ENCODE assay signal across 12 cellular contexts in genomic region chr2:88074854-88075292, GRCh38. TPM values are rescaled to one million over a fixed set of nuclear protein-coding genes. Genes with fewer than 3 reads are reported as not detected.
A peak's percentile ranks its signal among the peaks of the same experiment; 100 is the strongest.
DNase-seq lines count a peak whose midpoint lies in the region; ATAC-seq and TF ChIP-seq lines count a peak whose summit lies in the region.
"Had no signal": no experiment of that assay in that cellular context is flagged by ENCODE, and none has a peak within 500 bp of the region (broad histone marks: within the 10 kb centered on the region; RNA-seq: fewer than 3 reads in every experiment).

No MANE protein-coding gene starts in this region.

- CTCF ChIA-PET in BJ (lab: Yijun Ruan, JAX) = interaction anchor here (1.3 kb wide), 1 partner anchor 14 kb away, joined by 10 read pairs; no protein-coding TSS in a partner anchor

- peak in 1 of 2 donors; percentile 31 for TF ChIP-seq RAD21 in liver (IDR thresholded peaks at IDR 0.05)

- no peak for ATAC-seq in GM19351 (IDR thresholded peaks at IDR 0.05; ENCODE audit: unreplicated experiment)
- ATAC-seq: activated naive CD8-positive, alpha-beta T cell treated with anti-CD3 and anti-CD28 coated beads, Interleukin-2, amount 50 U/mL, for 24 hours; sciatic nerve had no signal

- intact Hi-C loops in thyroid gland (cut with DNase I) = no loop called here

- TF ChIP-seq POLR2A in NB4 (IDR thresholded peaks at IDR 0.05; ENCODE audit: extremely low read depth, insufficient read length) (no peak), thyroid gland (IDR thresholded peaks at IDR 0.05) (no peak)

- DNase-seq in BJ (ENCODE audit: low read depth) (peak; percentile 62), NB4 (ENCODE audit: low read depth) (peak; percentile 72), brain microvascular endothelial cell (peak; percentile 48), thyroid gland (no peak), LoVo (ENCODE audit: low spot score) (no peak), coronary artery (ENCODE audit: low spot score) (no peak)
- DNase-seq: activated naive CD8-positive, alpha-beta T cell treated with anti-CD3 and anti-CD28 coated beads, Interleukin-2, amount 50 U/mL, for 24 hours had no signal

- in situ Hi-C loops in brain microvascular endothelial cell (cut with HindIII; ENCODE audit: low pct_ligation_motif_present, low sequenced_read_pairs) = no loop called here

- H3K9me3 ChIP-seq in liver (ENCODE audit: control insufficient read depth in 4 of 4, low read length in 3 of 4) (no peaks in the 10 kb centered on the region), thyroid gland (no peaks in the 10 kb centered on the region)

- WGBS in liver = 58% methylated on average over 4 of the region's 4 CpGs
- WGBS in thyroid gland, 2 donors = 80 to 84% methylated on average over 4 of the region's 4 CpGs

- H3K4me1 ChIP-seq in liver (ENCODE audit: control insufficient read depth in 4 of 4, insufficient read depth in 4 of 4, low read length in 3 of 4) (no peaks in the 10 kb centered on the region), thyroid gland (no peaks in the 10 kb centered on the region)

- no peak for TF ChIP-seq CTCF in BJ (IDR thresholded peaks at IDR 0.05; ENCODE audit: insufficient read depth, low read depth, low read length)
- no peak for TF ChIP-seq CTCF in NB4 (IDR thresholded peaks at IDR 0.05; ENCODE audit: low read depth, low read length)
- no peak for TF ChIP-seq CTCF in brain microvascular endothelial cell (IDR thresholded peaks at IDR 0.05; ENCODE audit: low read depth, low read length, missing control alignments)
- TF ChIP-seq CTCF in liver (IDR thresholded peaks at IDR 0.05; ENCODE audit: low read depth, low read length, missing input control) = no peak
- TF ChIP-seq CTCF in thyroid gland (IDR thresholded peaks at IDR 0.05) = no peak
- TF ChIP-seq CTCF in coronary artery (IDR thresholded peaks at IDR 0.05) = no peak

- H3K9ac ChIP-seq in liver (ENCODE audit: low read depth in 1 of 2, low read length in 2 of 2) = no peak overlapping the region

- no peaks in the 10 kb centered on the region for H3K36me3 ChIP-seq in BJ (ENCODE audit: control insufficient read depth, insufficient read depth, low read length)
- H3K36me3 ChIP-seq in brain microvascular endothelial cell (replicated peaks) = no peaks in the 10 kb centered on the region
- H3K36me3 ChIP-seq in liver (ENCODE audit: control insufficient read depth in 4 of 4, insufficient read depth in 3 of 4, low read depth in 1 of 4, low read length in 3 of 4) = no peaks in the 10 kb centered on the region
- no peaks in the 10 kb centered on the region for H3K36me3 ChIP-seq in thyroid gland

- no peak overlapping the region for H3K27ac ChIP-seq in brain microvascular endothelial cell
- no peak overlapping the region for H3K27ac ChIP-seq in liver (ENCODE audit: low read depth in 1 of 2, low read length in 2 of 2)
- no peak overlapping the region for H3K27ac ChIP-seq in thyroid gland
- H3K27ac ChIP-seq in coronary artery = no peak overlapping the region

- H3K27me3 ChIP-seq in BJ (ENCODE audit: control insufficient read depth, insufficient read depth, low read length) = peaks cover 6% of the 10 kb centered on the region; the same call in 1 of the 2 replicates
- H3K27me3 ChIP-seq in brain microvascular endothelial cell (replicated peaks) = no peaks in the 10 kb centered on the region
- no peaks in the 10 kb centered on the region for H3K27me3 ChIP-seq in liver (ENCODE audit: control insufficient read depth in 4 of 4, insufficient read depth in 4 of 4, low read length in 3 of 4)
- no peaks in the 10 kb centered on the region for H3K27me3 ChIP-seq in thyroid gland

- H3K4me3 ChIP-seq in BJ (ENCODE audit: low read depth, low read length) (no peak overlapping the region), NB4 (ENCODE audit: low read depth, low read length) (no peak overlapping the region), brain microvascular endothelial cell (ENCODE audit: low read depth, low read length) (no peak overlapping the region), liver (ENCODE audit: low read depth in 1 of 3, low read length in 3 of 3) (no peak overlapping the region), thyroid gland (replicated peaks in 1 of 3) (no peak overlapping the region), coronary artery (no peak overlapping the region)

- POLR2A ChIA-PET in BJ (lab: Charles Lee) = no interaction called here

TF ChIP-seq in liver, 16 proteins besides CTCF, POLR2A, EP300 and RAD21:
- TF ChIP-seq RXRA (IDR thresholded peaks at IDR 0.05) (peak in 1 of 2 donors; percentile 12), EGR1 (IDR thresholded peaks at IDR 0.05; ENCODE audit: low read depth in 2 of 2) (no peak), HNF4A (conservative IDR thresholded peaks at IDR 0.05) (peak; percentile 12 to 22)

RNA-seq across cellular contexts. Expression of gene SMYD1, which starts 7.2 kb away (rescaled TPM):
- polyA plus RNA-seq in BJ (2011; rRNA removed) (not detected in 2 replicates), liver (not detected)
- polyA minus RNA-seq in BJ (2011; rRNA and poly(A)+ RNA removed) = not detected in 2 replicates
- total RNA-seq in liver (not detected), thyroid gland (not detected)
- total RNA-seq: NCI-H460; T-helper 2 cell treated with Interferon-gamma antibody and Interleukin-4, amounts not matched to agents 100 ng/mL and 5 ng/mL, for 36 hours had no signal

RNA-seq across cellular contexts. Expression of gene KRCC1, which starts 19.3 kb away (rescaled TPM):
- polyA plus RNA-seq in BJ (2011; rRNA removed) (16.8 and 33.7 TPM in 2 replicates), liver (10 to 100 TPM; 12.9 to 14.8 TPM)
- 3.2 and 3.7 TPM in 2 replicates for polyA minus RNA-seq in BJ (2011; rRNA and poly(A)+ RNA removed)
- total RNA-seq in liver (10 to 100 TPM in 1 of 2 donors, 1 to 10 TPM in 1; 7.0 to 10.0 TPM), thyroid gland (10 to 100 TPM; 29.4 to 44.6 (median 35.9) TPM)

RNA-seq across cellular contexts. Expression of gene FABP1, which starts 53.0 kb away (rescaled TPM):
- not detected in 2 replicates for polyA plus RNA-seq in BJ (2011; rRNA removed)
- not detected in 2 replicates for polyA minus RNA-seq in BJ (2011; rRNA and poly(A)+ RNA removed)
- 1,000 to 10,000 TPM in 1 of 2 donors, 100 to 1,000 TPM in 1; 975 to 1,486 TPM for total RNA-seq in liver
- polyA plus RNA-seq in liver = 1,000 to 10,000 TPM; 3,125 to 7,337 TPM
- total RNA-seq in thyroid gland = not detected
- total RNA-seq: NCI-H460; sciatic nerve; T-helper 2 cell treated with Interferon-gamma antibody and Interleukin-4, amounts not matched to agents 100 ng/mL and 5 ng/mL, for 36 hours had no signal

RNA-seq across cellular contexts. Expression of gene RNU2-63P, which starts 58.5 kb away (rescaled TPM):
- polyA plus RNA-seq in BJ (2011; rRNA removed) = not detected in 2 replicates
- 24.5 and 35.8 TPM in 2 replicates for polyA minus RNA-seq in BJ (2011; rRNA and poly(A)+ RNA removed)
- total RNA-seq in liver = not detected
- not detected for polyA plus RNA-seq in liver
- total RNA-seq in thyroid gland = not detected

Comparison
In these comparisons a context has a peak if more than half of its experiments do, and no peak if none do; other contexts are left out.
1. DNase-seq: peak in BJ (single experiment), NB4 (single experiment) and brain microvascular endothelial cell (single experiment); none in thyroid gland (0 of 2), LoVo (single experiment) and coronary artery (single experiment).
2. RNA of gene FABP1, which starts 53.0 kb away (total RNA-seq): 975 to 1,486 TPM in liver; not detected in thyroid gland; every median in the first group is over 100 times any median in the second.